Comparison of ENCODE assay signal across 1 cellular context in the genomic region with DNA sequence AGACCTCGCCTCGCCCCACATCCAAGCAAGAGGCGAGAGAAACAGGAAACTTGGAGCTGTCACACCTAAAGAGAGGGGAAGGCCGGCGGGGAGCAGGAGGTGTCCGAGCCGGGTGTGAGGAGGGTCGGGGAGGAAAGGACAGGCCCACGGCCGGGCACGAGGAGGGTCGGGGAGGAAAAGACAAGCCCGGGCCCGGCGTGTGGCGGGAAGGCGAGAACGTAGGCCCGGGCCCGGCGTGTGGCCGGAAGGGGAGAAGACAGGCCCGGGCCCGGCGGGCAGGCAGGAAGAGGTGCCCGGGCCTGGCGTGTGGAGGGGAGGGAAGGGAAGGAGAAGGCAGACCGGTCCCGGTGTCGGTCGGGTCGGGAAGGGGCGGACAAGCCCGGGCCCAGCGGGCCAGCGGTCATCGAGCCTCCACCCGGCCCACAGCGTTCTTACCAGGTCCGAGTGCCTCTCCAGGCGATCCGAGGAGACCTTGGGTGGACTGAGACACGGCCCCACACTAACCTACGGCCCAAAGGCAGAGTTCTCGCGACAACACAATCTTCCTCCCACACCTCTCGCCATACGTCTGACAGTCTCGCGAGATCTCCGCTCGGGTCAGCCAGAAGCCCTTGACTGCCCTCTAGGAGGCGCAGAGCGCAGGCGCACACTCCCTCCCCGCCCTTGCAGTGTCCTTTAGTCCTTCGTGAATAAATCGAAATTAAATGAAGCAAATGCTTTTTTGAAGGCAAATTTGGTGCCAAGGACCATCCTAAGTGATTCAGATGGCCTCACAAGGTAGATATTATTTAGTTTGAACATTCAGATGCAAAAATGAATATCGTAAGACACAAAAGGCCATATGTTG.
TF ChIP-seq lines count a peak whose summit lies in the region.

A gene (minus strand): TSS at position 533 of the 847 bp plus-strand sequence. CDS start 13,943 bp downstream, outside the sequence.

TF ChIP-seq in HepG2, 621 proteins besides CTCF, POLR2A, EP300 and RAD21 (continued from another document and continues in another):
- TF ChIP-seq, protein P1, sequence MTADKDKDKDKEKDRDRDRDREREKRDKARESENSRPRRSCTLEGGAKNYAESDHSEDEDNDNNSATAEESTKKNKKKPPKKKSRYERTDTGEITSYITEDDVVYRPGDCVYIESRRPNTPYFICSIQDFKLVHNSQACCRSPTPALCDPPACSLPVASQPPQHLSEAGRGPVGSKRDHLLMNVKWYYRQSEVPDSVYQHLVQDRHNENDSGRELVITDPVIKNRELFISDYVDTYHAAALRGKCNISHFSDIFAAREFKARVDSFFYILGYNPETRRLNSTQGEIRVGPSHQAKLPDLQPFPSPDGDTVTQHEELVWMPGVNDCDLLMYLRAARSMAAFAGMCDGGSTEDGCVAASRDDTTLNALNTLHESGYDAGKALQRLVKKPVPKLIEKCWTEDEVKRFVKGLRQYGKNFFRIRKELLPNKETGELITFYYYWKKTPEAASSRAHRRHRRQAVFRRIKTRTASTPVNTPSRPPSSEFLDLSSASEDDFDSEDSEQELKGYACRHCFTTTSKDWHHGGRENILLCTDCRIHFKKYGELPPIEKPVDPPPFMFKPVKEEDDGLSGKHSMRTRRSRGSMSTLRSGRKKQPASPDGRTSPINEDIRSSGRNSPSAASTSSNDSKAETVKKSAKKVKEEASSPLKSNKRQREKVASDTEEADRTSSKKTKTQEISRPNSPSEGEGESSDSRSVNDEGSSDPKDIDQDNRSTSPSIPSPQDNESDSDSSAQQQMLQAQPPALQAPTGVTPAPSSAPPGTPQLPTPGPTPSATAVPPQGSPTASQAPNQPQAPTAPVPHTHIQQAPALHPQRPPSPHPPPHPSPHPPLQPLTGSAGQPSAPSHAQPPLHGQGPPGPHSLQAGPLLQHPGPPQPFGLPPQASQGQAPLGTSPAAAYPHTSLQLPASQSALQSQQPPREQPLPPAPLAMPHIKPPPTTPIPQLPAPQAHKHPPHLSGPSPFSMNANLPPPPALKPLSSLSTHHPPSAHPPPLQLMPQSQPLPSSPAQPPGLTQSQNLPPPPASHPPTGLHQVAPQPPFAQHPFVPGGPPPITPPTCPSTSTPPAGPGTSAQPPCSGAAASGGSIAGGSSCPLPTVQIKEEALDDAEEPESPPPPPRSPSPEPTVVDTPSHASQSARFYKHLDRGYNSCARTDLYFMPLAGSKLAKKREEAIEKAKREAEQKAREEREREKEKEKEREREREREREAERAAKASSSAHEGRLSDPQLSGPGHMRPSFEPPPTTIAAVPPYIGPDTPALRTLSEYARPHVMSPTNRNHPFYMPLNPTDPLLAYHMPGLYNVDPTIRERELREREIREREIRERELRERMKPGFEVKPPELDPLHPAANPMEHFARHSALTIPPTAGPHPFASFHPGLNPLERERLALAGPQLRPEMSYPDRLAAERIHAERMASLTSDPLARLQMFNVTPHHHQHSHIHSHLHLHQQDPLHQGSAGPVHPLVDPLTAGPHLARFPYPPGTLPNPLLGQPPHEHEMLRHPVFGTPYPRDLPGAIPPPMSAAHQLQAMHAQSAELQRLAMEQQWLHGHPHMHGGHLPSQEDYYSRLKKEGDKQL (CRISPR knock-in tag; IDR thresholded peaks at IDR 0.05; ENCODE audit: low read depth), result no peak; the same call in 1 of the 2 replicates
- TF ChIP-seq ZNF746 (CRISPR knock-in tag; IDR thresholded peaks at IDR 0.05) (no peak; the same call in 1 of the 2 replicates), ZNF335 (CRISPR knock-in tag; IDR thresholded peaks at IDR 0.05) (peak; percentile 36; the same call in 1 of the 2 replicates), HDAC1 (CRISPR knock-in tag; IDR thresholded peaks at IDR 0.05) (no peak; the same call in 1 of the 2 replicates), TBX2 (CRISPR knock-in tag; IDR thresholded peaks at IDR 0.05; ENCODE audit: borderline replicate concordance) (peak; percentile 76; the same call in 1 of the 2 replicates), GATAD2A (CRISPR knock-in tag; IDR thresholded peaks at IDR 0.05) (no peak), ZNF260 (CRISPR knock-in tag; IDR thresholded peaks at IDR 0.05; ENCODE audit: borderline replicate concordance, low read depth) (no peak), PITX1 (CRISPR knock-in tag; IDR thresholded peaks at IDR 0.05) (no peak), ZNF660 (CRISPR knock-in tag; IDR thresholded peaks at IDR 0.05; ENCODE audit: borderline replicate concordance, low read depth) (no peak), TARDBP (CRISPR knock-in tag; IDR thresholded peaks at IDR 0.05) (no peak), ZNF792 (CRISPR knock-in tag; IDR thresholded peaks at IDR 0.05) (no peak; the same call in 1 of the 2 replicates), HMG20B (CRISPR knock-in tag; conservative IDR thresholded peaks at IDR 0.05) (no peak), FOXK2 (IDR thresholded peaks at IDR 0.05) (no peak), KMT2B (CRISPR knock-in tag; IDR thresholded peaks at IDR 0.05) (no peak), PCBP2 (optimal IDR thresholded peaks at IDR 0.05; ENCODE audit: low read depth, low read length, poor library complexity, severe bottlenecking) (no peak), HDAC6 (IDR thresholded peaks at IDR 0.05; ENCODE audit: low read depth, low read length) (no peak), SIX4 (CRISPR knock-in tag; IDR thresholded peaks at IDR 0.05) (no peak), ZNF83 (CRISPR knock-in tag; IDR thresholded peaks at IDR 0.05; ENCODE audit: borderline replicate concordance) (0 out of 2 replicates have a peak, but pooled peaks have one; percentile 24), BRCA1 (CRISPR knock-in tag; IDR thresholded peaks at IDR 0.05) (no peak), ZNF572 (CRISPR knock-in tag; IDR thresholded peaks at IDR 0.05) (no peak), HIVEP1 (CRISPR knock-in tag; IDR thresholded peaks at IDR 0.05) (peak; percentile 58; the same call in 1 of the 2 replicates), NR1H2 (CRISPR knock-in tag; IDR thresholded peaks at IDR 0.05; ENCODE audit: borderline replicate concordance, low read depth) (no peak), KLF12 (CRISPR knock-in tag; IDR thresholded peaks at IDR 0.05; ENCODE audit: borderline replicate concordance) (peak; percentile 23; the same call in 1 of the 2 replicates), TCF7L2 (IDR thresholded peaks at IDR 0.05; ENCODE audit: low read depth, low read length) (no peak), FOXA3 (CRISPR knock-in tag; IDR thresholded peaks at IDR 0.05) (peak; percentile 49), ZNF761 (CRISPR knock-in tag; conservative IDR thresholded peaks at IDR 0.05) (no peak), POLR2AphosphoS5 (IDR thresholded peaks at IDR 0.05; ENCODE audit: low read depth, low read length) (peak; percentile 91), ZNF224 (CRISPR knock-in tag; IDR thresholded peaks at IDR 0.05) (no peak), GZF1 (CRISPR knock-in tag; IDR thresholded peaks at IDR 0.05) (no peak), ATAD3A (CRISPR knock-in tag; IDR thresholded peaks at IDR 0.05) (no peak), ZFY (CRISPR knock-in tag; IDR thresholded peaks at IDR 0.05) (peak; percentile 92), ZNF446 (CRISPR knock-in tag; IDR thresholded peaks at IDR 0.05) (peak; percentile 60; the same call in 1 of the 2 replicates), PTBP1 (IDR thresholded peaks at IDR 0.05; ENCODE audit: low read depth, low read length, poor library complexity, severe bottlenecking) (no peak), ZNF430 (CRISPR knock-in tag; IDR thresholded peaks at IDR 0.05) (no peak; the same call in 1 of the 2 replicates), ZNF33B (CRISPR knock-in tag; IDR thresholded peaks at IDR 0.05) (0 out of 2 replicates have a peak, but pooled peaks have one; percentile 26)
- TF ChIP-seq, protein P2, sequence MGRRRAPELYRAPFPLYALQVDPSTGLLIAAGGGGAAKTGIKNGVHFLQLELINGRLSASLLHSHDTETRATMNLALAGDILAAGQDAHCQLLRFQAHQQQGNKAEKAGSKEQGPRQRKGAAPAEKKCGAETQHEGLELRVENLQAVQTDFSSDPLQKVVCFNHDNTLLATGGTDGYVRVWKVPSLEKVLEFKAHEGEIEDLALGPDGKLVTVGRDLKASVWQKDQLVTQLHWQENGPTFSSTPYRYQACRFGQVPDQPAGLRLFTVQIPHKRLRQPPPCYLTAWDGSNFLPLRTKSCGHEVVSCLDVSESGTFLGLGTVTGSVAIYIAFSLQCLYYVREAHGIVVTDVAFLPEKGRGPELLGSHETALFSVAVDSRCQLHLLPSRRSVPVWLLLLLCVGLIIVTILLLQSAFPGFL (CRISPR knock-in tag; IDR thresholded peaks at IDR 0.05), result no peak
- TF ChIP-seq, protein P3, sequence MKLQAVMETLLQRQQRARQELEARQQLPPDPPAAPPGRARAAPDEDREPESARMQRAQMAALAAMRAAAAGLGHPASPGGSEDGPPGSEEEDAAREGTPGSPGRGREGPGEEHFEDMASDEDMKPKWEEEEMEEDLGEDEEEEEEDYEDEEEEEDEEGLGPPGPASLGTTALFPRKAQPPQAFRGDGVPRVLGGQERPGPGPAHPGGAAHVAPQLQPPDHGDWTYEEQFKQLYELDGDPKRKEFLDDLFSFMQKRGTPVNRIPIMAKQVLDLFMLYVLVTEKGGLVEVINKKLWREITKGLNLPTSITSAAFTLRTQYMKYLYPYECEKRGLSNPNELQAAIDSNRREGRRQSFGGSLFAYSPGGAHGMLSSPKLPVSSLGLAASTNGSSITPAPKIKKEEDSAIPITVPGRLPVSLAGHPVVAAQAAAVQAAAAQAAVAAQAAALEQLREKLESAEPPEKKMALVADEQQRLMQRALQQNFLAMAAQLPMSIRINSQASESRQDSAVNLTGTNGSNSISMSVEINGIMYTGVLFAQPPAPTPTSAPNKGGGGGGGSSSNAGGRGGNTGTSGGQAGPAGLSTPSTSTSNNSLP (IDR thresholded peaks at IDR 0.05; ENCODE audit: low read depth, low read length), result peak; percentile 30; the same call in 1 of the 2 replicates
- TF ChIP-seq, protein P4, sequence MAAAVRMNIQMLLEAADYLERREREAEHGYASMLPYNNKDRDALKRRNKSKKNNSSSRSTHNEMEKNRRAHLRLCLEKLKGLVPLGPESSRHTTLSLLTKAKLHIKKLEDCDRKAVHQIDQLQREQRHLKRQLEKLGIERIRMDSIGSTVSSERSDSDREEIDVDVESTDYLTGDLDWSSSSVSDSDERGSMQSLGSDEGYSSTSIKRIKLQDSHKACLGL (CRISPR knock-in tag; IDR thresholded peaks at IDR 0.05), result peak; percentile 83; the same call in 1 of the 2 replicates
- TF ChIP-seq, protein P5, sequence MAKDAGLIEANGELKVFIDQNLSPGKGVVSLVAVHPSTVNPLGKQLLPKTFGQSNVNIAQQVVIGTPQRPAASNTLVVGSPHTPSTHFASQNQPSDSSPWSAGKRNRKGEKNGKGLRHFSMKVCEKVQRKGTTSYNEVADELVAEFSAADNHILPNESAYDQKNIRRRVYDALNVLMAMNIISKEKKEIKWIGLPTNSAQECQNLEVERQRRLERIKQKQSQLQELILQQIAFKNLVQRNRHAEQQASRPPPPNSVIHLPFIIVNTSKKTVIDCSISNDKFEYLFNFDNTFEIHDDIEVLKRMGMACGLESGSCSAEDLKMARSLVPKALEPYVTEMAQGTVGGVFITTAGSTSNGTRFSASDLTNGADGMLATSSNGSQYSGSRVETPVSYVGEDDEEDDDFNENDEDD (CRISPR knock-in tag; IDR thresholded peaks at IDR 0.05; ENCODE audit: borderline replicate concordance), result peak; percentile 50; the same call in 1 of the 2 replicates
- TF ChIP-seq, protein P6, sequence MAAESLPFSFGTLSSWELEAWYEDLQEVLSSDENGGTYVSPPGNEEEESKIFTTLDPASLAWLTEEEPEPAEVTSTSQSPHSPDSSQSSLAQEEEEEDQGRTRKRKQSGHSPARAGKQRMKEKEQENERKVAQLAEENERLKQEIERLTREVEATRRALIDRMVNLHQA (CRISPR knock-in tag; IDR thresholded peaks at IDR 0.05), result no peak
- TF ChIP-seq, protein P7, sequence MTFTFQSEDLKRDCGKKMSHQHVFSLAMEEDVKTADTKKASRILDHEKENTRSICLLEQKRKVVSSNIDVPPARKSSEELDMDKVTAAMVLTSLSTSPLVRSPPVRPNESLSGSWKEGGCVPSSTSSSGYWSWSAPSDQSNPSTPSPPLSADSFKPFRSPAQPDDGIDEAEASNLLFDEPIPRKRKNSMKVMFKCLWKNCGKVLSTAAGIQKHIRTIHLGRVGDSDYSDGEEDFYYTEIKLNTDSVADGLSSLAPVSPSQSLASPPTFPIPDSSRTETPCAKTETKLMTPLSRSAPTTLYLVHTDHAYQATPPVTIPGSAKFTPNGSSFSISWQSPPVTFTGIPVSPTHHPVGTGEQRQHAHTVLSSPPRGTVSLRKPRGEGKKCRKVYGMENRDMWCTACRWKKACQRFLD (CRISPR knock-in tag; IDR thresholded peaks at IDR 0.05; ENCODE audit: borderline replicate concordance), result peak; percentile 81
- TF ChIP-seq, protein P8, sequence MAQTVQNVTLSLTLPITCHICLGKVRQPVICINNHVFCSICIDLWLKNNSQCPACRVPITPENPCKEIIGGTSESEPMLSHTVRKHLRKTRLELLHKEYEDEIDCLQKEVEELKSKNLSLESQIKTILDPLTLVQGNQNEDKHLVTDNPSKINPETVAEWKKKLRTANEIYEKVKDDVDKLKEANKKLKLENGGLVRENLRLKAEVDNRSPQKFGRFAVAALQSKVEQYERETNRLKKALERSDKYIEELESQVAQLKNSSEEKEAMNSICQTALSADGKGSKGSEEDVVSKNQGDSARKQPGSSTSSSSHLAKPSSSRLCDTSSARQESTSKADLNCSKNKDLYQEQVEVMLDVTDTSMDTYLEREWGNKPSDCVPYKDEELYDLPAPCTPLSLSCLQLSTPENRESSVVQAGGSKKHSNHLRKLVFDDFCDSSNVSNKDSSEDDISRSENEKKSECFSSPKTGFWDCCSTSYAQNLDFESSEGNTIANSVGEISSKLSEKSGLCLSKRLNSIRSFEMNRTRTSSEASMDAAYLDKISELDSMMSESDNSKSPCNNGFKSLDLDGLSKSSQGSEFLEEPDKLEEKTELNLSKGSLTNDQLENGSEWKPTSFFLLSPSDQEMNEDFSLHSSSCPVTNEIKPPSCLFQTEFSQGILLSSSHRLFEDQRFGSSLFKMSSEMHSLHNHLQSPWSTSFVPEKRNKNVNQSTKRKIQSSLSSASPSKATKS (CRISPR knock-in tag; IDR thresholded peaks at IDR 0.05), result no peak
- TF ChIP-seq, protein P9, sequence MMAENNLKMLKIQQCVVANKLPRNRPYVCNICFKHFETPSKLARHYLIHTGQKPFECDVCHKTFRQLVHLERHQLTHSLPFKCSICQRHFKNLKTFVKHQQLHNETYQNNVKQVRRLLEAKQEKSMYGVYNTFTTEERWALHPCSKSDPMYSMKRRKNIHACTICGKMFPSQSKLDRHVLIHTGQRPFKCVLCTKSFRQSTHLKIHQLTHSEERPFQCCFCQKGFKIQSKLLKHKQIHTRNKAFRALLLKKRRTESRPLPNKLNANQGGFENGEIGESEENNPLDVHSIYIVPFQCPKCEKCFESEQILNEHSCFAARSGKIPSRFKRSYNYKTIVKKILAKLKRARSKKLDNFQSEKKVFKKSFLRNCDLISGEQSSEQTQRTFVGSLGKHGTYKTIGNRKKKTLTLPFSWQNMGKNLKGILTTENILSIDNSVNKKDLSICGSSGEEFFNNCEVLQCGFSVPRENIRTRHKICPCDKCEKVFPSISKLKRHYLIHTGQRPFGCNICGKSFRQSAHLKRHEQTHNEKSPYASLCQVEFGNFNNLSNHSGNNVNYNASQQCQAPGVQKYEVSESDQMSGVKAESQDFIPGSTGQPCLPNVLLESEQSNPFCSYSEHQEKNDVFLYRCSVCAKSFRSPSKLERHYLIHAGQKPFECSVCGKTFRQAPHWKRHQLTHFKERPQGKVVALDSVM (CRISPR knock-in tag; IDR thresholded peaks at IDR 0.05), result no peak; the same call in 1 of the 2 replicates
